14 cellular contexts compared by ENCODE assay signal in the genomic region with DNA sequence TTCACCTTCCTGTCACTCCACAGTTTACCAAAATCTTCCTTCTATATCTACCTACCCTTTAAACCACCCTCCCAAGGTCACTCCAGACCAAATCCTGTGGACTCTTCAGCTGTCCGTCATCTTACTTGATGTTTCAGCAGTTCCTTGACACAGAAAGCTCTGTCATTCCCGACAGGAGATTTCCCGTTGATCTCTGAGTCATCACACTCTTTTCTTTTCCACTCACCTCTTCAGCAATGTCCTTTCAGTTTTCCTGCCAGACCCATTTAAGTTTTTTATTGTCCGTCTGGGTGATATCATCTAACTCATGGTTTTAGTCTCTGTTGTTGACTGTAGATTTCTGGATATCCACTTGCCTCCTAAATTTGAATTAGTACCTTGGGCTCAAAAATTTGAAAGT.
"Had no signal": no experiment of that assay in that cellular context is flagged by ENCODE, and none has a peak within 500 bp of the region (broad histone marks: within the 10 kb centered on the region; RNA-seq: fewer than 3 reads in every experiment).

No MANE protein-coding gene starts in this region.

- H3K4me3 Mint-ChIP-seq: naive B cell, nephron progenitor cell, type B pancreatic cell had no signal

- DNase-seq: colonic mucosa; dermis blood vessel endothelial cell; erythroblast; foreskin keratinocyte; hippocampal formation; mesendoderm; naive B cell; nephron progenitor cell; right cardiac atrium; stimulated activated CD4-positive, alpha-beta T cell treated with anti-CD3 and anti-CD28 coated beads, Interleukin-2, amount 100 ng/mL, for 48 hours; stimulated activated naive CD4-positive, alpha-beta T cell treated with Interleukin-2 at 50 U/mL for 16 hours; thyroid gland; uterus had no signal

- ATAC-seq: foreskin keratinocyte, right cardiac atrium had no signal

- H3K27me3 Mint-ChIP-seq: naive B cell, type B pancreatic cell had no signal

- H3K9me3 Mint-ChIP-seq: naive B cell, type B pancreatic cell had no signal

- H3K27ac Mint-ChIP-seq: type B pancreatic cell had no signal
